1 cellular context compared by ENCODE assay signal in the genomic region with DNA sequence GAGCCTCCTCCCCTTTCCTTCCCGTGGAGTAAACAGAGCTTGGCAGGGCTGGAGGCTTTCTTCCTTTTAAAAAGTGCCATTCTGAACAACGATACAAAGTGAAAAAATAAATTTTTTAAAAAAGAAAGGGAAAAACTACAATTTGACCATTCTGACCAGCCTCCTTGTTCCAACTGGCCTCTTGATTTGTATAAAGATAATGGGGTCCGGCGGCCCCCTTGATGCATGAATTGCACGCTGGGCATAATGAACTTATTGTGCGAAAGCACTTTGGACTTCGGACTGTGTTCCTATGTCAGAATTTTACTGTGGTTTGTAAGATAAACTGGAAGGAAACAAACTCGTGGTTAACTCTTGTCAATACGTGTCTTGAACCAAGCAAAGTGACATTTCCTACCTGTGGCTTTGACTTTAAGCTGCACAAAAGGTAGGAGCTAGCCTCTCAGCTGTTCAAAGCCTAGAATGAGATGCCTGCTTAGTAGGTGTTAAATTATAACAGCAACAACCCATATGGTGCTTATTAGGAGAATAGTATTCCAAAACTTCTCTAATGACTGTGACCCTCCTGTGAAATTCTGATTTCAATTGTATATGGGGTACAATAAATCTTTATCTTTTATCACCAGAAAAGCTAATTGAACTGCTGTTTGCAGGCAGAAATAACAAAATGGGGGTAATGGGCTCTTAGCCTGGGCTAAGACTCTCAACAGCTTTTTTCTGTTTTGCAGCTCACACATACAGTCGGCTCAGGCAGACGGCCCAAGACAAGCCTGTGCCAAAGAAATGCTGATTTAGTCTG.
A peak's percentile ranks its signal among the peaks of the same experiment; 100 is the strongest.
TF ChIP-seq lines count a peak whose summit lies in the region.

No MANE protein-coding gene starts in this region.

TF ChIP-seq in HEK293, 187 proteins besides CTCF, POLR2A, EP300 and RAD21 (continued from another document):
- TF ChIP-seq ZNF473 (tag by site-specific recombination; IDR thresholded peaks at IDR 0.05) (no peak), ZNF366 (tag by site-specific recombination; conservative IDR thresholded peaks at IDR 0.05) (no peak; the same call in 1 of the 2 replicates), ZNF510 (tag by site-specific recombination; IDR thresholded peaks at IDR 0.05; ENCODE audit: insufficient replicate concordance) (no peak), ZNF239 (tag by site-specific recombination; IDR thresholded peaks at IDR 0.05) (no peak), ZNF174 (tag by site-specific recombination; IDR thresholded peaks at IDR 0.05) (no peak), PRDM2 (tag by site-specific recombination; IDR thresholded peaks at IDR 0.05; ENCODE audit: borderline replicate concordance) (no peak), ZFP3 (tag by site-specific recombination; IDR thresholded peaks at IDR 0.05; ENCODE audit: low read depth) (no peak), ZNF610 (tag by site-specific recombination; IDR thresholded peaks at IDR 0.05; ENCODE audit: borderline replicate concordance) (no peak; the same call in 1 of the 2 replicates), KLF10 (tag by site-specific recombination; IDR thresholded peaks at IDR 0.05) (no peak; the same call in 1 of the 2 replicates), ZNF138 (tag by site-specific recombination; IDR thresholded peaks at IDR 0.05; ENCODE audit: borderline replicate concordance) (no peak), ZNF114 (tag by site-specific recombination; IDR thresholded peaks at IDR 0.05) (no peak), ZNF157 (tag by site-specific recombination; IDR thresholded peaks at IDR 0.05) (no peak), GLIS1 (tag by site-specific recombination; IDR thresholded peaks at IDR 0.05) (no peak), ZBTB7A (tag by site-specific recombination; IDR thresholded peaks at IDR 0.05; ENCODE audit: low read depth) (no peak), SP3 (tag by site-specific recombination; IDR thresholded peaks at IDR 0.05) (no peak), ZNF140 (tag by site-specific recombination; IDR thresholded peaks at IDR 0.05) (no peak), ZNF10 (tag by site-specific recombination; IDR thresholded peaks at IDR 0.05) (0 out of 2 replicates have a peak, but pooled peaks have one; percentile 38), ZNF626 (tag by site-specific recombination; IDR thresholded peaks at IDR 0.05) (no peak), REPIN1 (tag by site-specific recombination; IDR thresholded peaks at IDR 0.05; ENCODE audit: low read depth) (0 out of 2 replicates have a peak, but pooled peaks have one; percentile 9)
- TF ChIP-seq, protein P1, sequence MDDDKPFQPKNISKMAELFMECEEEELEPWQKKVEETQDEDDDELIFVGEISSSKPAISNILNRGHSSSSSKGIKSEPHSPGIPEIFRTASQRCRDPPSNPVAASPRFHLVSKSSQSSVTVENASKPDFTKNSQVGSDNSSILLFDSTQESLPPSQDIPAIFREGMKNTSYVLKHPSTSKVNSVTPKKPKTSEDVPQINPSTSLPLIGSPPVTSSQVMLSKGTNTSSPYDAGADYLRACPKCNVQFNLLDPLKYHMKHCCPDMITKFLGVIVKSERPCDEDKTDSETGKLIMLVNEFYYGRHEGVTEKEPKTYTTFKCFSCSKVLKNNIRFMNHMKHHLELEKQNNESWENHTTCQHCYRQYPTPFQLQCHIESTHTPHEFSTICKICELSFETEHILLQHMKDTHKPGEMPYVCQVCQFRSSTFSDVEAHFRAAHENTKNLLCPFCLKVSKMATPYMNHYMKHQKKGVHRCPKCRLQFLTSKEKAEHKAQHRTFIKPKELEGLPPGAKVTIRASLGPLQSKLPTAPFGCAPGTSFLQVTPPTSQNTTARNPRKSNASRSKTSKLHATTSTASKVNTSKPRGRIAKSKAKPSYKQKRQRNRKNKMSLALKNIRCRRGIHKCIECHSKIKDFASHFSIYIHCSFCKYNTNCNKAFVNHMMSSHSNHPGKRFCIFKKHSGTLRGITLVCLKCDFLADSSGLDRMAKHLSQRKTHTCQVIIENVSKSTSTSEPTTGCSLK (tag by site-specific recombination; IDR thresholded peaks at IDR 0.05), result no peak
- TF ChIP-seq, protein P2, sequence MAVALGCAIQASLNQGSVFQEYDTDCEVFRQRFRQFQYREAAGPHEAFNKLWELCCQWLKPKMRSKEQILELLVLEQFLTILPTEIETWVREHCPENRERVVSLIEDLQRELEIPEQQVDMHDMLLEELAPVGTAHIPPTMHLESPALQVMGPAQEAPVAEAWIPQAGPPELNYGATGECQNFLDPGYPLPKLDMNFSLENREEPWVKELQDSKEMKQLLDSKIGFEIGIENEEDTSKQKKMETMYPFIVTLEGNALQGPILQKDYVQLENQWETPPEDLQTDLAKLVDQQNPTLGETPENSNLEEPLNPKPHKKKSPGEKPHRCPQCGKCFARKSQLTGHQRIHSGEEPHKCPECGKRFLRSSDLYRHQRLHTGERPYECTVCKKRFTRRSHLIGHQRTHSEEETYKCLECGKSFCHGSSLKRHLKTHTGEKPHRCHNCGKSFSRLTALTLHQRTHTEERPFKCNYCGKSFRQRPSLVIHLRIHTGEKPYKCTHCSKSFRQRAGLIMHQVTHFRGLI (tag by site-specific recombination; IDR thresholded peaks at IDR 0.05), result no peak
